ENCODE assay signal across 9 cellular contexts in genomic region chr12:11749943-11750690, GRCh38.
DNase-seq lines count a peak whose midpoint lies in the region; ATAC-seq and TF ChIP-seq lines count a peak whose summit lies in the region.
"Had no signal": no experiment of that assay in that cellular context is flagged by ENCODE, and none has a peak within 500 bp of the region (broad histone marks: within the 10 kb centered on the region; RNA-seq: fewer than 3 reads in every experiment).

No MANE protein-coding gene starts in this region.

- H3K4me1 ChIP-seq in thymus (ENCODE audit: control insufficient read depth, insufficient read depth, low read length): peaks cover 52% of the 10 kb centered on the region

- no peak for ATAC-seq in activated T-cell treated with anti-CD3 and anti-CD28 coated beads, Interleukin-2, amount 50 U/mL, for 72 hours (replicated peaks in 1 of 2)
- ATAC-seq in HG03025 (IDR thresholded peaks at IDR 0.05; ENCODE audit: low FRiP score, unreplicated experiment) (peak; percentile 49), activated B cell treated with CpG ODN at 0.5 μM for 24 hours (ENCODE audit: low read depth) (peak; percentile 53), HG02840 (IDR thresholded peaks at IDR 0.05; ENCODE audit: low FRiP score, unreplicated experiment) (no peak)

- no peak overlapping the region for H3K4me3 ChIP-seq in thymus (ENCODE audit: low read length)

- no peaks in the 10 kb centered on the region for H3K27me3 ChIP-seq in thymus (ENCODE audit: control insufficient read depth, insufficient read depth)

- H3K36me3 ChIP-seq in thymus (ENCODE audit: control insufficient read depth, insufficient read depth): peaks cover 4% of the 10 kb centered on the region

- H3K4me3 Mint-ChIP-seq in activated T-cell treated with anti-CD3 and anti-CD28 coated beads, Interleukin-2, amount 50 U/mL, for 72 hours: no peak overlapping the region
- no peak overlapping the region for H3K4me3 Mint-ChIP-seq in activated T-cell treated with anti-CD3 and anti-CD28 coated beads, Interleukin-2, amount 50 U/mL, for 24 hours
- H3K4me3 Mint-ChIP-seq in activated B cell treated with CpG ODN at 0.5 μM for 24 hours: peak overlapping the region; percentile 68

- H3K27ac Mint-ChIP-seq in activated T-cell treated with anti-CD3 and anti-CD28 coated beads, Interleukin-2, amount 50 U/mL, for 72 hours: peak overlapping the region; percentile 9
- H3K27ac Mint-ChIP-seq in activated T-cell treated with anti-CD3 and anti-CD28 coated beads, Interleukin-2, amount 50 U/mL, for 24 hours: no peak overlapping the region
- H3K27ac Mint-ChIP-seq in activated B cell treated with CpG ODN at 0.5 μM for 24 hours: peak overlapping the region; percentile 92

- intact Hi-C loops in activated B cell treated with CpG ODN at 0.5 μM for 24 hours (cut with micrococcal nuclease): loop anchor here (1.0 to 5.0 kb wide), 9 partner anchors 9 to 967 kb away; partner anchors contain the start of gene CDKN1B

- no peak for DNase-seq in activated T-cell treated with anti-CD3 and anti-CD28 coated beads, Interleukin-2, amount 50 U/mL, for 72 hours
- DNase-seq in activated T-cell treated with anti-CD3 and anti-CD28 coated beads, Interleukin-2, amount 50 U/mL, for 24 hours: no peak
- no peak for DNase-seq in activated B cell treated with CpG ODN at 0.5 μM for 24 hours
- no peak for DNase-seq in EL
- no peak for DNase-seq in NCI-H69 (lab: John Stamatoyannopoulos, UW)
- DNase-seq: activated naive CD4-positive, alpha-beta T cell treated with Interleukin-2 at 50 U/mL for 16 hours had no signal

- no peaks in the 10 kb centered on the region for H3K27me3 Mint-ChIP-seq in activated T-cell treated with anti-CD3 and anti-CD28 coated beads, Interleukin-2, amount 50 U/mL, for 72 hours (ENCODE audit: low read depth)
- H3K27me3 Mint-ChIP-seq in activated T-cell treated with anti-CD3 and anti-CD28 coated beads, Interleukin-2, amount 50 U/mL, for 24 hours: no peaks in the 10 kb centered on the region
- H3K27me3 Mint-ChIP-seq in activated B cell treated with CpG ODN at 0.5 μM for 24 hours: no peaks in the 10 kb centered on the region

- peaks cover 63% of the 10 kb centered on the region for H3K4me1 Mint-ChIP-seq in activated T-cell treated with anti-CD3 and anti-CD28 coated beads, Interleukin-2, amount 50 U/mL, for 72 hours (ENCODE audit: low read depth)
- peaks cover 34% of the 10 kb centered on the region for H3K4me1 Mint-ChIP-seq in activated T-cell treated with anti-CD3 and anti-CD28 coated beads, Interleukin-2, amount 50 U/mL, for 24 hours (ENCODE audit: low read depth)
- H3K4me1 Mint-ChIP-seq in activated B cell treated with CpG ODN at 0.5 μM for 24 hours: peaks cover 89% of the 10 kb centered on the region

- TF ChIP-seq CTCF in activated B cell treated with CpG ODN at 0.5 μM for 24 hours (IDR thresholded peaks at IDR 0.05): no peak

- CTCF ChIA-PET in activated B cell treated with CpG ODN at 0.5 μM for 24 hours (lab: Charles Lee): interaction anchor here (0.8 to 2.2 kb wide), 5 partner anchors 16 to 170 kb away, joined by 3 to 8 read pairs (median 3); no protein-coding TSS in a partner anchor

- POLR2A ChIA-PET in activated B cell treated with CpG ODN at 0.5 μM for 24 hours (lab: Charles Lee): interaction anchor here (0.6 to 16.0 kb wide), 16 partner anchors 10 to 260 kb away, joined by 3 to 433 read pairs (median 6); partner anchors contain the start of gene ETV6

- no peaks in the 10 kb centered on the region for H3K9me3 ChIP-seq in thymus (ENCODE audit: control insufficient read depth)

- H3K9me3 Mint-ChIP-seq in activated T-cell treated with anti-CD3 and anti-CD28 coated beads, Interleukin-2, amount 50 U/mL, for 72 hours: no peaks in the 10 kb centered on the region
- no peaks in the 10 kb centered on the region for H3K9me3 Mint-ChIP-seq in activated T-cell treated with anti-CD3 and anti-CD28 coated beads, Interleukin-2, amount 50 U/mL, for 24 hours
- H3K9me3 Mint-ChIP-seq in activated B cell treated with CpG ODN at 0.5 μM for 24 hours: no peaks in the 10 kb centered on the region

- peaks cover 8 to 18% of the 10 kb centered on the region in 2 donors for H3K36me3 Mint-ChIP-seq in activated T-cell treated with anti-CD3 and anti-CD28 coated beads, Interleukin-2, amount 50 U/mL, for 72 hours (ENCODE audit: insufficient read depth in 2 of 2)
- H3K36me3 Mint-ChIP-seq in activated T-cell treated with anti-CD3 and anti-CD28 coated beads, Interleukin-2, amount 50 U/mL, for 24 hours (ENCODE audit: low read depth): peaks cover 53% of the 10 kb centered on the region
- peaks cover 33% of the 10 kb centered on the region for H3K36me3 Mint-ChIP-seq in activated B cell treated with CpG ODN at 0.5 μM for 24 hours (ENCODE audit: low read depth)

- peak overlapping the region; percentile 11 for H3K27ac ChIP-seq in thymus (ENCODE audit: low read depth)

- 17% methylated on average over 11 of the region's 11 CpGs for WGBS in thymus

Comparison
In these comparisons a context has a peak if more than half of its experiments do, and no peak if none do; other contexts are left out.
1. ATAC-seq: peak in HG03025 (single experiment) and activated B cell treated with CpG ODN at 0.5 μM for 24 hours (single experiment); none in activated T-cell treated with anti-CD3 and anti-CD28 coated beads, Interleukin-2, amount 50 U/mL, for 72 hours (0 of 2) and HG02840 (single experiment).